8 cellular contexts compared by ENCODE assay signal in genomic region chr11:67373916-67374570, GRCh38. TPM values are rescaled to one million over a fixed set of nuclear protein-coding genes. Genes with fewer than 3 reads are reported as not detected.
DNase-seq lines count a peak whose midpoint lies in the region; ATAC-seq, FAIRE-seq and TF ChIP-seq lines count a peak whose summit lies in the region.

No MANE protein-coding gene starts in this region.

- FAIRE-seq in GM19239 (lab: Jason Lieb, UNC), result peak; percentile 78

- 18% methylated on average over 24 of the region's 28 CpGs for WGBS in prostate gland

- H3K4me1 ChIP-seq in prostate gland (replicated peaks), result peaks cover 19% of the 10 kb centered on the region

- ATAC-seq in left cardiac atrium, result peak; percentile 58 to 60
- ATAC-seq in HG02610 (IDR thresholded peaks at IDR 0.05; ENCODE audit: unreplicated experiment), result no peak

- H3K4me3 ChIP-seq in BJ (ENCODE audit: low read depth, low read length) (peak overlapping the region; percentile 72), prostate gland (peak overlapping the region; percentile 70 to 81)

- TF ChIP-seq POLR2A in prostate gland (IDR thresholded peaks at IDR 0.05), result peak; percentile 37

- H3K36me3 ChIP-seq in BJ (ENCODE audit: control insufficient read depth, insufficient read depth, low read length), result peaks cover 2% of the 10 kb centered on the region
- H3K36me3 ChIP-seq in prostate gland, result no peaks in the 10 kb centered on the region

- intact Hi-C loops in left cardiac atrium (cut with DNase I) (no loop called here), prostate gland (cut with DNase I) (loop anchor here (2.0 kb wide), 1 partner anchor 21 kb away; the partner anchor contains the start of gene POLD4)

- DNase-seq in BJ (ENCODE audit: low read depth) (peak; percentile 89), GM19239 (ENCODE audit: insufficient read length, low spot score) (peak; percentile 68), amniotic epithelial cell (ENCODE audit: low read depth) (peak; percentile 98), left cardiac atrium (peak; percentile 87), prostate gland (ENCODE audit: low spot score) (peak; percentile 75), NCI-H1092 treated with DMSO at 0.1 percent for 48 hours (lab: John Stamatoyannopoulos, UW) (no peak)

- no peaks in the 10 kb centered on the region for H3K9me3 ChIP-seq in prostate gland

- H3K27ac ChIP-seq in prostate gland, result peak overlapping the region; percentile 86 to 89

- CTCF ChIA-PET in BJ (lab: Yijun Ruan, JAX), result interaction anchor here (1.1 to 24.6 kb wide), 7 partner anchors 8 to 132 kb away, joined by 3 to 892 read pairs (median 3); partner anchors contain the start of genes POLD4 and PPP1CA

- TF ChIP-seq CTCF in BJ (IDR thresholded peaks at IDR 0.05; ENCODE audit: insufficient read depth, low read depth, low read length) (peak; percentile 45), prostate gland (IDR thresholded peaks at IDR 0.05) (peak in 3 of 4 experiments; percentile 42 to 79 (median 68))

- no peaks in the 10 kb centered on the region for H3K27me3 ChIP-seq in BJ (ENCODE audit: control insufficient read depth, insufficient read depth, low read length)
- no peaks in the 10 kb centered on the region for H3K27me3 ChIP-seq in prostate gland (replicated peaks; ENCODE audit: insufficient read depth)

- POLR2A ChIA-PET in BJ (lab: Charles Lee), result interaction anchor here (0.6 to 1.5 kb wide), 4 partner anchors 21 to 88 kb away, joined by 5 to 23 read pairs (median 6); partner anchors contain the start of gene PPP1CA

TF ChIP-seq in PFSK-1, 5 proteins besides CTCF, POLR2A, EP300 and RAD21:
- no peak for TF ChIP-seq FOXP2 (optimal IDR thresholded peaks at IDR 0.05; ENCODE audit: borderline replicate concordance, extremely low read depth, extremely low read length, insufficient read depth)
- 0 out of 2 replicates have a peak, but pooled peaks have one; percentile 42 for TF ChIP-seq TAF1 (IDR thresholded peaks at IDR 0.05; ENCODE audit: borderline replicate concordance, insufficient read depth, low read length)
- no peak for TF ChIP-seq POLR2AphosphoS5 (IDR thresholded peaks at IDR 0.05; ENCODE audit: low read depth, low read length)
- TF ChIP-seq SIN3A (IDR thresholded peaks at IDR 0.05; ENCODE audit: borderline replicate concordance, insufficient read depth, low read length), result no peak

RNA-seq across cellular contexts. Expression of gene CLCF1, which starts 0.6 kb away (rescaled TPM):
- polyA plus RNA-seq in BJ (2011; rRNA removed), result 13.9 and 21.3 TPM in 2 replicates
- 9.8 and 11.6 TPM in 2 replicates for polyA minus RNA-seq in BJ (2011; rRNA and poly(A)+ RNA removed)
- polyA plus RNA-seq in PFSK-1 (2012; ENCODE audit: insufficient read length, low read depth), result 1.7 TPM
- total RNA-seq in left cardiac atrium (1 to 10 TPM; 1.1 to 4.6 TPM), prostate gland (1 to 10 TPM; 2.5 to 2.6 TPM)

RNA-seq across cellular contexts. Expression of gene RAD9A, which starts 17.7 kb away (rescaled TPM):
- 5.9 and 10.7 TPM in 2 replicates for polyA plus RNA-seq in BJ (2011; rRNA removed)
- 1.9 and 2.5 TPM in 2 replicates for polyA minus RNA-seq in BJ (2011; rRNA and poly(A)+ RNA removed)
- 38.8 TPM for polyA plus RNA-seq in PFSK-1 (2012; ENCODE audit: insufficient read length, low read depth)
- total RNA-seq in left cardiac atrium (1 to 10 TPM; 6.2 to 9.0 TPM), prostate gland (10 to 100 TPM; 30.2 to 49.4 TPM)

RNA-seq across cellular contexts. Expression of gene POLD4, which starts 20.7 kb away (rescaled TPM):
- 95.6 and 119 TPM in 2 replicates for polyA plus RNA-seq in BJ (2011; rRNA removed)
- 14.4 and 21.1 TPM in 2 replicates for polyA minus RNA-seq in BJ (2011; rRNA and poly(A)+ RNA removed)
- polyA plus RNA-seq in PFSK-1 (2012; ENCODE audit: insufficient read length, low read depth), result 42.7 TPM
- 10 to 100 TPM; 54.5 to 59.3 TPM for total RNA-seq in left cardiac atrium
- total RNA-seq in prostate gland, result 100 to 1,000 TPM in 1 of 2 donors, 10 to 100 TPM in 1; 95.1 to 145 TPM

RNA-seq across cellular contexts. Expression of gene PPP1CA, which starts 27.6 kb away (rescaled TPM):
- 146 and 233 TPM in 2 replicates for polyA plus RNA-seq in BJ (2011; rRNA removed)
- 104 and 141 TPM in 2 replicates for polyA minus RNA-seq in BJ (2011; rRNA and poly(A)+ RNA removed)
- 264 TPM for polyA plus RNA-seq in PFSK-1 (2012; ENCODE audit: insufficient read length, low read depth)
- total RNA-seq in left cardiac atrium (10 to 100 TPM; 86.7 to 94.1 TPM), prostate gland (100 to 1,000 TPM; 168 to 215 TPM)

RNA-seq across cellular contexts. Expression of gene TBC1D10C, which starts 29.8 kb away (rescaled TPM):
- polyA plus RNA-seq in BJ (2011; rRNA removed), result not detected in 2 replicates
- polyA minus RNA-seq in BJ (2011; rRNA and poly(A)+ RNA removed), result not detected in 2 replicates
- 3.7 TPM for polyA plus RNA-seq in PFSK-1 (2012; ENCODE audit: insufficient read length, low read depth)
- total RNA-seq in left cardiac atrium, result 1 to 10 TPM; 2.4 to 2.8 TPM
- total RNA-seq in prostate gland, result 1 to 10 TPM; 3.7 to 6.5 TPM
